23 cellular contexts compared by ENCODE assay signal in genomic region chr13:99162543-99162942, GRCh38.
"Had no signal": no experiment of that assay in that cellular context is flagged by ENCODE, and none has a peak within 500 bp of the region (broad histone marks: within the 10 kb centered on the region; RNA-seq: fewer than 3 reads in every experiment).

No MANE protein-coding gene starts in this region.

- H3K36me3 Mint-ChIP-seq: natural killer cell treated with Interleukin-12 subunit alpha and Interleukin-12 subunit beta and Interleukin-15 and Interleukin-18, amount 100 ng/mL, for 72 hours; stimulated activated memory B cell treated with anti-CD40 and anti-IgM and Interleukin-4, amounts not matched to agents 10 μg/mL and 1 μg/mL and 100 μg/mL, for 72 hours had no signal

- H3K4me3 ChIP-seq: colonic mucosa, left lung, lung, prostate gland, spleen, tibial nerve had no signal

- FAIRE-seq: islet of Langerhans had no signal

- H3K79me2 ChIP-seq: parathyroid adenoma had no signal

- DNase-seq: colonic mucosa; dermis blood vessel endothelial cell; erythroblast; foreskin melanocyte; head of caudate nucleus; hypothalamus; kidney glomerular epithelial cell; left lung; mesenchymal stem cell; midbrain; spleen; stimulated activated CD4-positive, alpha-beta T cell treated with anti-CD3 and anti-CD28 coated beads, Interleukin-15, amount 100 ng/mL, for 24 hours; stimulated activated CD4-positive, alpha-beta T cell treated with anti-CD3 and anti-CD28 coated beads, Interleukin-1b, Interleukin-23, amount 100 ng/mL, for 48 hours; stimulated activated CD4-positive, alpha-beta T cell treated with anti-CD3 and anti-CD28 coated beads, Interleukin-4, amount 100 ng/mL, for 24 hours had no signal

- H3K27me3 ChIP-seq: colonic mucosa had no signal

- H3K4me1 ChIP-seq: colonic mucosa, left lung, parathyroid adenoma, prostate gland, spleen, tibial nerve had no signal

- H3K27ac Mint-ChIP-seq: natural killer cell treated with Interleukin-12 subunit alpha and Interleukin-12 subunit beta and Interleukin-15 and Interleukin-18, amount 100 ng/mL, for 72 hours; stimulated activated memory B cell treated with anti-CD40 and anti-IgM and Interleukin-4, amounts not matched to agents 10 μg/mL and 1 μg/mL and 100 μg/mL, for 72 hours; stimulated activated naive CD8-positive, alpha-beta T cell treated with anti-CD3 and anti-CD28 coated beads, Interleukin-15, Interleukin-2, amounts not matched to agents 100 ng/mL and 50 ng/mL, for 24 hours had no signal

- H3K9me3 Mint-ChIP-seq: natural killer cell treated with Interleukin-12 subunit alpha and Interleukin-12 subunit beta and Interleukin-15 and Interleukin-18, amount 100 ng/mL, for 72 hours; stimulated activated memory B cell treated with anti-CD40 and anti-IgM and Interleukin-4, amounts not matched to agents 10 μg/mL and 1 μg/mL and 100 μg/mL, for 72 hours; stimulated activated naive CD8-positive, alpha-beta T cell treated with anti-CD3 and anti-CD28 coated beads, Interleukin-15, Interleukin-2, amounts not matched to agents 100 ng/mL and 50 ng/mL, for 24 hours had no signal

- H3K9ac ChIP-seq: parathyroid adenoma had no signal

- H3K36me3 ChIP-seq: colonic mucosa, left lung, prostate gland, spleen, tibial nerve had no signal

- H2AFZ ChIP-seq: parathyroid adenoma had no signal

- H3K9me3 ChIP-seq: colonic mucosa, left lung, prostate gland, spleen, tibial nerve had no signal

- ATAC-seq: left lung; natural killer cell treated with Interleukin-12 subunit alpha and Interleukin-12 subunit beta and Interleukin-15 and Interleukin-18, amount 100 ng/mL, for 72 hours; sciatic nerve; stimulated activated memory B cell treated with anti-CD40 and anti-IgM and Interleukin-4, amounts not matched to agents 10 μg/mL and 1 μg/mL and 100 μg/mL, for 72 hours had no signal

- H3K27ac ChIP-seq: colonic mucosa, left lung, parathyroid adenoma, prostate gland, spleen, tibial nerve had no signal

- H3K4me3 Mint-ChIP-seq: natural killer cell treated with Interleukin-12 subunit alpha and Interleukin-12 subunit beta and Interleukin-15 and Interleukin-18, amount 100 ng/mL, for 72 hours; stimulated activated memory B cell treated with anti-CD40 and anti-IgM and Interleukin-4, amounts not matched to agents 10 μg/mL and 1 μg/mL and 100 μg/mL, for 72 hours; stimulated activated naive CD8-positive, alpha-beta T cell treated with anti-CD3 and anti-CD28 coated beads, Interleukin-15, Interleukin-2, amounts not matched to agents 100 ng/mL and 50 ng/mL, for 24 hours had no signal
